Comparison of ENCODE assay signal across 25 cellular contexts in the genomic region with DNA sequence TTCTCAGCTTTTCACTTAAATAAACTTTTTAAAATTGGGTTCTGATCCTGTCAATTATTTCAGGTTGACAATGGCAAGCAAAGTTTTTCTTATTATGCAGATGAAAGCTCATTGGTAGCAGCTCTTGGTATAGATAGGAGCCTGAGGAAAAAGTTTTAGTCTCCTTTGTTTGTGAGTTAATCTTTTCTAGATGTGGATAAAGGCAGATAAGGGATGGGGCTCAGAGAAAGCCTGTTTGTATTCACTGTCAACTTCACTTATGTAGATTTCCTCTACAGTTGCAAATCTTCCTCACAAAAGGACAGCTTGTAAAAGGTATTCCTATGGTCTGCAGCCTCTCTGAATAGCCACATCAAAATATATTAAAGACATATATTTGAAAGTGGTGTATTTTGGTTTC.
A peak's percentile ranks its signal among the peaks of the same experiment; 100 is the strongest.
DNase-seq lines count a peak whose midpoint lies in the region; ATAC-seq and TF ChIP-seq lines count a peak whose summit lies in the region.
"Had no signal": no experiment of that assay in that cellular context is flagged by ENCODE, and none has a peak within 500 bp of the region (broad histone marks: within the 10 kb centered on the region; RNA-seq: fewer than 3 reads in every experiment).

No MANE protein-coding gene starts in this region.

- H3K9me3 Mint-ChIP-seq in H9: peaks cover 0 to 2% of the 10 kb centered on the region in 2 experiments; a peak in 3 of 5 replicates
- H3K9me3 Mint-ChIP-seq in progenitor cell of endocrine pancreas (ENCODE audit: low read depth): no peaks in the 10 kb centered on the region
- H3K9me3 Mint-ChIP-seq: activated CD4-positive, alpha-beta T cell treated with anti-CD3 and anti-CD28 coated beads, Interleukin-2, amount 10 ng/mL, durations not matched to agents 7 days and 5 days; brain; T-helper 2 cell treated with Interferon-gamma antibody and Interleukin-4, amounts not matched to agents 5 μg/mL and 100 μg/mL, for 36 hours had no signal

- no peaks in the 10 kb centered on the region for H3K79me2 ChIP-seq in H9 (ENCODE audit: insufficient read depth, low read length)

- H3K27ac ChIP-seq in H9 (ENCODE audit: insufficient read length, low read depth, low read length) (peak overlapping the region; percentile 32), SK-N-MC (peak overlapping the region; percentile 61; the same call in 1 of the 2 replicates)
- H3K27ac ChIP-seq: C4-2B, neutrophil, prostate gland, testis, vagina, WERI-Rb-1 had no signal

- H4K5ac ChIP-seq in H9 (ENCODE audit: insufficient read length, low read depth, low read length): no peak overlapping the region

- no peak overlapping the region for H3K23ac ChIP-seq in H9 (ENCODE audit: insufficient read length, low read depth, low read length)

- H3K27ac Mint-ChIP-seq in H9 (peak overlapping the region; percentile 91 to 98 (median 97); a peak in 6 of 7 replicates), progenitor cell of endocrine pancreas (peak overlapping the region; percentile 95)
- H3K27ac Mint-ChIP-seq: activated CD4-positive, alpha-beta T cell treated with anti-CD3 and anti-CD28 coated beads, Interleukin-2, amount 10 ng/mL, durations not matched to agents 7 days and 5 days; T-helper 2 cell treated with Interferon-gamma antibody and Interleukin-4, amounts not matched to agents 5 μg/mL and 100 μg/mL, for 36 hours had no signal

- no peaks in the 10 kb centered on the region for H3K9me3 ChIP-seq in H9 (ENCODE audit: control insufficient read depth, low read depth, low read length)
- no peaks in the 10 kb centered on the region for H3K9me3 ChIP-seq in SK-N-MC (ENCODE audit: low read depth, low read length)
- H3K9me3 ChIP-seq: neutrophil, prostate gland, testis, vagina had no signal

- no peak overlapping the region for H3T11ph ChIP-seq in H9 (ENCODE audit: low read length)

- H3K36me3 Mint-ChIP-seq in H9 (ENCODE audit: insufficient read depth in 1 of 3, low read depth in 3 of 3) (peaks cover 2 to 14% (median 3%) of the 10 kb centered on the region in 3 experiments; a peak in 5 of 7 replicates), progenitor cell of endocrine pancreas (ENCODE audit: insufficient read depth) (peaks cover 2% of the 10 kb centered on the region)
- H3K36me3 Mint-ChIP-seq: brain had no signal

- H3K4me3 ChIP-seq in SK-N-MC: no peak overlapping the region
- H3K4me3 ChIP-seq: prostate gland, testis, vagina had no signal

- no peak overlapping the region for H3K14ac ChIP-seq in H9 (ENCODE audit: insufficient read depth, low read length)

- peaks cover 7% of the 10 kb centered on the region; the same call in 1 of the 2 replicates for H3K4me1 ChIP-seq in H9 (ENCODE audit: insufficient read depth, low read length)
- H3K4me1 ChIP-seq: prostate gland, testis, vagina had no signal

- H3K4me3 Mint-ChIP-seq in H9 (no peak overlapping the region; a peak in 1 of 5 replicates), progenitor cell of endocrine pancreas (ENCODE audit: low read depth) (peak overlapping the region; percentile 6)
- H3K4me3 Mint-ChIP-seq: activated CD4-positive, alpha-beta T cell treated with anti-CD3 and anti-CD28 coated beads, Interleukin-2, amount 10 ng/mL, durations not matched to agents 7 days and 5 days; brain; T-helper 2 cell treated with Interferon-gamma antibody and Interleukin-4, amounts not matched to agents 5 μg/mL and 100 μg/mL, for 36 hours had no signal

- DNase-seq in H9 (no peak), SK-N-MC (ENCODE audit: low read depth, low spot score) (no peak), iPS-NIHi11 (ENCODE audit: low spot score) (peak; percentile 37), progenitor cell of endocrine pancreas (ENCODE audit: low spot score, unreplicated experiment) (no peak), cerebellar nuclear complex (lab: John Stamatoyannopoulos, UW) (no peak), OCI-M2 (lab: John Stamatoyannopoulos, UW; ENCODE audit: unreplicated experiment) (no peak)
- DNase-seq: activated CD4-positive, alpha-beta T cell treated with anti-CD3 and anti-CD28 coated beads, Interleukin-2, amount 10 ng/mL, durations not matched to agents 7 days and 5 days; activated T-cell treated with anti-CD3 and anti-CD28 coated beads, Interleukin-2, amount 50 U/mL, for 48 hours; DND-41; effector CD8-positive, alpha-beta T cell; NCI-H1105 treated with DMSO at 0.1 percent for 48 hours; NCI-H2081; NCI-H2227 treated with DMSO at 0.1 percent for 48 hours; NCI-H748 treated with DMSO at 0.1 percent for 48 hours; stimulated activated naive CD4-positive, alpha-beta T cell treated with Interleukin-2 at 50 U/mL for 16 hours; testis; WERI-Rb-1 had no signal

- TF ChIP-seq POLR2A in GM18505 (IDR thresholded peaks at IDR 0.05; ENCODE audit: borderline replicate concordance, extremely low read depth, insufficient read depth, insufficient read length): no peak

- H2BK15ac ChIP-seq in H9 (ENCODE audit: low read depth, low read length): no peak overlapping the region

- no peak overlapping the region for H2BK120ac ChIP-seq in H9 (ENCODE audit: low read depth, low read length, poor library complexity, severe bottlenecking)

- H2BK20ac ChIP-seq in H9 (ENCODE audit: low read depth, low read length, poor library complexity, severe bottlenecking): no peak overlapping the region

- H3K4me2 ChIP-seq in H9 (ENCODE audit: insufficient read depth, insufficient read length, low read length): no peak overlapping the region

- H2AFZ ChIP-seq in H9 (ENCODE audit: low read length): no peak overlapping the region

- H3K27me3 Mint-ChIP-seq in H9 (ENCODE audit: low read depth) (no peaks in the 10 kb centered on the region), progenitor cell of endocrine pancreas (no peaks in the 10 kb centered on the region)
- H3K27me3 Mint-ChIP-seq: activated CD4-positive, alpha-beta T cell treated with anti-CD3 and anti-CD28 coated beads, Interleukin-2, amount 10 ng/mL, durations not matched to agents 7 days and 5 days had no signal

- H3K4me1 Mint-ChIP-seq in H9 (peaks cover 54 to 59% of the 10 kb centered on the region in 2 experiments), progenitor cell of endocrine pancreas (ENCODE audit: low read depth) (peaks cover 47% of the 10 kb centered on the region)
- H3K4me1 Mint-ChIP-seq: activated CD4-positive, alpha-beta T cell treated with anti-CD3 and anti-CD28 coated beads, Interleukin-2, amount 10 ng/mL, durations not matched to agents 7 days and 5 days had no signal

- no peak overlapping the region for H4K8ac ChIP-seq in H9 (replicated peaks; ENCODE audit: insufficient read length, low read depth, low read length)

- no peak overlapping the region for H4K91ac ChIP-seq in H9 (ENCODE audit: insufficient read length, low read depth, low read length)

- no peaks in the 10 kb centered on the region for H4K20me1 ChIP-seq in H9 (ENCODE audit: control insufficient read depth, insufficient read depth, insufficient read length)

- H3K23me2 ChIP-seq in H9 (ENCODE audit: insufficient read length, low read depth, low read length, poor library complexity, severe bottlenecking): no peaks in the 10 kb centered on the region

- H2BK12ac ChIP-seq in H9 (ENCODE audit: insufficient read length, low read depth, low read length): no peak overlapping the region

- no peak for TF ChIP-seq CTCF in H9 (conservative IDR thresholded peaks at IDR 0.05)
- no peak for TF ChIP-seq CTCF in progenitor cell of endocrine pancreas (IDR thresholded peaks at IDR 0.05; ENCODE audit: unreplicated experiment)

- H2BK5ac ChIP-seq in H9 (ENCODE audit: insufficient read length, low read length): no peak overlapping the region

- H3K27me3 ChIP-seq in H9 (ENCODE audit: insufficient read depth, low read length): no peaks in the 10 kb centered on the region
- H3K27me3 ChIP-seq: neutrophil, testis, vagina had no signal

- no peak overlapping the region for H3K9ac ChIP-seq in H9 (ENCODE audit: extremely low read depth, insufficient read length, low read length)
- H3K9ac ChIP-seq in SK-N-MC (ENCODE audit: insufficient read length): no peak overlapping the region

- H3K56ac ChIP-seq in H9 (ENCODE audit: insufficient read length, low read depth, low read length): no peak overlapping the region

- H3K18ac ChIP-seq in H9 (ENCODE audit: insufficient read length, low read depth, low read length): no peak overlapping the region

- no peak overlapping the region for H2AK5ac ChIP-seq in H9 (ENCODE audit: insufficient read length, low read length)

- H3K79me1 ChIP-seq in H9 (ENCODE audit: insufficient read depth, low read depth, low read length, poor library complexity, severe bottlenecking): no peaks in the 10 kb centered on the region

- H3K4ac ChIP-seq in H9 (ENCODE audit: low read depth, low read length): no peak overlapping the region

- ATAC-seq in GM18505 (IDR thresholded peaks at IDR 0.05; ENCODE audit: unreplicated experiment): no peak
- no peak for ATAC-seq in HG03196 (IDR thresholded peaks at IDR 0.05; ENCODE audit: unreplicated experiment)

- H3K36me3 ChIP-seq in SK-N-MC (ENCODE audit: insufficient read depth, low read length): no peaks in the 10 kb centered on the region
- H3K36me3 ChIP-seq: neutrophil, prostate gland, vagina, WERI-Rb-1 had no signal
